ENCODE assay signal across 17 cellular contexts in genomic region chr20:2771631-2772080, GRCh38. TPM values are rescaled to one million over a fixed set of nuclear protein-coding genes. Genes with fewer than 3 reads are reported as not detected.
DNase-seq lines count a peak whose midpoint lies in the region; ATAC-seq, FAIRE-seq and TF ChIP-seq lines count a peak whose summit lies in the region.
"Had no signal": no experiment of that assay in that cellular context is flagged by ENCODE, and none has a peak within 500 bp of the region (broad histone marks: within the 10 kb centered on the region; RNA-seq: fewer than 3 reads in every experiment).

No MANE protein-coding gene starts in this region.

- no peak overlapping the region for H2AFZ ChIP-seq in K562 (ENCODE audit: low read depth, low read length)

- in situ Hi-C loops in GM13977 (cut with MboI; ENCODE audit: low pct_unique_long_range_greater_than_20kb, low sequenced_read_pairs, unreplicated experiment): no loop called here
- in situ Hi-C loops in K562 (cut with MboI): no loop called here

- 11% methylated on average over 10 of the region's 12 CpGs for WGBS in K562 (ENCODE audit: insufficient coverage, low coverage, missing lambda C conversion rate)

- no peaks in the 10 kb centered on the region for H3K36me3 ChIP-seq in K562 (ENCODE audit: control insufficient read depth, insufficient read depth, low read length)
- H3K36me3 ChIP-seq: BLaER1, heart left ventricle, transverse colon had no signal

- H3K27ac Mint-ChIP-seq in natural killer cell: peak overlapping the region in 1 of 2 donors; percentile 36
- H3K27ac Mint-ChIP-seq: naive B cell had no signal

- peaks cover 6 to 10% of the 10 kb centered on the region in 2 donors for H3K27me3 Mint-ChIP-seq in natural killer cell (ENCODE audit: low read depth in 2 of 2)

- no peaks in the 10 kb centered on the region for H3K9me1 ChIP-seq in K562 (ENCODE audit: control insufficient read depth, insufficient read depth, low read length)

- H4K20me1 ChIP-seq in K562 (replicated peaks; ENCODE audit: control insufficient read depth, insufficient read depth, low read length): no peaks in the 10 kb centered on the region
- H4K20me1 ChIP-seq: BLaER1 had no signal

- ATAC-seq in K562: 0 out of 3 replicates have a peak, but pooled peaks have one; percentile 32
- peak; percentile 60 to 80 (median 68) for ATAC-seq in natural killer cell
- ATAC-seq: left lobe of liver had no signal

- POLR2A ChIA-PET in K562 (lab: Yijun Ruan, JAX): interaction anchor here (0.6 to 0.7 kb wide), 2 partner anchors 9 to 20 kb away, joined by 3 read pairs; no protein-coding TSS in a partner anchor

- H3K4me3 Mint-ChIP-seq in natural killer cell: peak overlapping the region; percentile 56
- H3K4me3 Mint-ChIP-seq: central memory CD8-positive, alpha-beta T cell; naive B cell had no signal

- FAIRE-seq in K562 (lab: Jason Lieb, UNC): no peak

- no peak for TF ChIP-seq RAD21 in K562 (CRISPR knock-in tag; conservative IDR thresholded peaks at IDR 0.05 in 1 of 2, IDR thresholded peaks at IDR 0.05 in 1 of 2)

- H3K36me3 Mint-ChIP-seq in natural killer cell: no peaks in the 10 kb centered on the region
- H3K36me3 Mint-ChIP-seq: naive B cell had no signal

- no peaks in the 10 kb centered on the region for H3K9me3 Mint-ChIP-seq in natural killer cell
- H3K9me3 Mint-ChIP-seq: central memory CD8-positive, alpha-beta T cell had no signal

- H3K9ac ChIP-seq in K562 (ENCODE audit: insufficient read depth in 1 of 2, low read depth in 2 of 2, low read length in 2 of 2): no peak overlapping the region
- H3K9ac ChIP-seq: BLaER1 had no signal

- TF ChIP-seq POLR2A in K562 (conservative IDR thresholded peaks at IDR 0.05): no peak

- BruUV-seq in K562 (replicated peaks; lab: Mats Ljungman, UMichigan): no TSS peak

- no peaks in the 10 kb centered on the region; a peak in 1 of 5 replicates for H3K4me1 ChIP-seq in K562 (replicated peaks in 1 of 2; ENCODE audit: control insufficient read depth in 2 of 2, insufficient read depth in 2 of 2, low read length in 2 of 2)

- H3K4me2 ChIP-seq in K562 (ENCODE audit: insufficient read depth, low read length): no peak overlapping the region
- H3K4me2 ChIP-seq: BLaER1 had no signal

- H3K79me2 ChIP-seq in K562 (ENCODE audit: control insufficient read depth, insufficient read depth, low read length): no peaks in the 10 kb centered on the region

- DNase-seq in GM13977 (ENCODE audit: low spot score) (peak; percentile 29), NCI-H146 (lab: John Stamatoyannopoulos, UW) (peak; percentile 79), K562 (ENCODE audit: extremely low read depth in 1 of 4, low spot score in 3 of 4) (no peak), natural killer cell (no peak), NCI-H526 treated with DMSO at 0.1 percent for 48 hours (lab: John Stamatoyannopoulos, UW) (no peak), HPDE6-E6E7 (ENCODE audit: extremely low spot score) (no peak), nucleus accumbens (lab: John Stamatoyannopoulos, UW) (no peak), COR-L47 (lab: John Stamatoyannopoulos, UW) (no peak)
- DNase-seq: DND-41, heart left ventricle, naive B cell, retina, transverse colon had no signal

- intact Hi-C loops in K562 (cut with micrococcal nuclease) (no loop called here), natural killer cell (cut with micrococcal nuclease) (no loop called here)

- no peak overlapping the region for H3K4me3 ChIP-seq in K562
- H3K4me3 ChIP-seq: BLaER1, heart left ventricle, transverse colon had no signal

- CTCF ChIA-PET in K562 (lab: Yijun Ruan, JAX; ENCODE audit: low intra/inter-chr PET ratio): no interaction called here

- peaks cover 9 to 32% of the 10 kb centered on the region in 2 experiments; a peak in 4 of 5 replicates for H3K27me3 ChIP-seq in K562 (ENCODE audit: control insufficient read depth in 2 of 2, insufficient read depth in 2 of 2, low read length in 2 of 2)
- H3K27me3 ChIP-seq: BLaER1 had no signal

- TF ChIP-seq CTCF in GM13977 (IDR thresholded peaks at IDR 0.05; ENCODE audit: extremely low read depth, insufficient read depth, missing control alignments) (no peak), K562 (IDR thresholded peaks at IDR 0.05 in 2 of 3, conservative IDR thresholded peaks at IDR 0.05 in 1 of 3; ENCODE audit: insufficient read depth in 2 of 3, low read depth in 1 of 3, low read length in 3 of 3) (no peak), natural killer cell (IDR thresholded peaks at IDR 0.05) (no peak)

- H3K27ac ChIP-seq in K562 (ENCODE audit: extremely low read depth, low read depth, low read length): no peak overlapping the region
- H3K27ac ChIP-seq: BLaER1, heart left ventricle, transverse colon had no signal

- H3K9me3 ChIP-seq in K562 (replicated peaks; ENCODE audit: control insufficient read depth, insufficient read depth, low read depth, low read length): no peaks in the 10 kb centered on the region
- H3K9me3 ChIP-seq: transverse colon had no signal

- TF ChIP-seq EP300 in K562 (IDR thresholded peaks at IDR 0.05; ENCODE audit: low read length): no peak

- peaks cover 13 to 14% of the 10 kb centered on the region in 2 donors for H3K4me1 Mint-ChIP-seq in natural killer cell
- H3K4me1 Mint-ChIP-seq: naive B cell had no signal

TF ChIP-seq in K562, 482 proteins besides CTCF, POLR2A, EP300 and RAD21 (continues in another document):
- TF ChIP-seq ZNF589 (CRISPR knock-in tag; IDR thresholded peaks at IDR 0.05; ENCODE audit: low read depth) (no peak), L3MBTL2 (IDR thresholded peaks at IDR 0.05) (0 out of 2 replicates have a peak, but pooled peaks have one; percentile 13)

RNA-seq across cellular contexts. Expression of gene CPXM1, which starts 28.8 kb away (rescaled TPM):
- 4.1 and 15.4 TPM in 2 replicates for total RNA-seq in K562 (2011; cell fraction: chromatin; rRNA removed; ENCODE audit: low replicate concordance)
- 6.3 and 13.0 TPM in 2 replicates for total RNA-seq in K562 (2011; cell fraction: nucleolus; rRNA removed)
- 5.3 and 5.7 TPM in 2 replicates for total RNA-seq in K562 (2011; cell fraction: nucleoplasm; rRNA removed)
- total RNA-seq in K562 (2014; rRNA removed) (0.32 and 0.41 TPM in 2 replicates), K562 (2014; rRNA removed; fragmentation: Illumina TruSeq; extraction: Trizol) (0.07 and 0.13 TPM in 2 replicates), K562 (2015; rRNA removed; fragmentation: Illumina TruSeq; extraction: Trizol) (0.04 TPM in 1 of 2 replicates, not detected in the other), K562 (2021) (0.47 and 0.49 TPM in 2 replicates), natural killer cell (1 to 10 TPM in 2 of 3 donors, under 1 TPM in 1; 0.49 to 2.3 (median 1.5) TPM)
- polyA plus RNA-seq in K562 (2011; rRNA removed) (1.1 and 4.5 TPM in 2 replicates), K562 (2014; fragmentation: Illumina TruSeq; extraction: Trizol) (0.45 and 0.50 TPM in 2 replicates), K562 (2014; fragmentation: Nextera tagmentation; extraction: Ambion mirVana) (not detected), K562 (2014; rRNA removed) (0.28 and 0.37 TPM in 2 replicates)
- polyA plus RNA-seq in K562 (2011; cell fraction: cytosol; rRNA removed): 3.0 and 3.8 TPM in 2 replicates
- polyA plus RNA-seq in K562 (2011; cell fraction: nucleus; rRNA removed): 13.5 and 29.6 TPM in 2 replicates
- polyA plus RNA-seq in K562 (2012): 0.18 and 0.86 TPM in 2 replicates
- polyA minus RNA-seq in K562 (2011; rRNA and poly(A)+ RNA removed): 0.67 and 1.1 TPM in 2 replicates
- 0.55 and 0.86 TPM in 2 replicates for polyA minus RNA-seq in K562 (2011; cell fraction: cytosol; rRNA and poly(A)+ RNA removed)
- polyA minus RNA-seq in K562 (2011; cell fraction: nucleus; rRNA and poly(A)+ RNA removed): 1.1 and 3.6 TPM in 2 replicates
- total RNA-seq: left lobe of liver had no signal

RNA-seq across cellular contexts. Expression of gene C20orf141, which starts 43.1 kb away (rescaled TPM):
- total RNA-seq in K562 (2011; cell fraction: chromatin; rRNA removed; ENCODE audit: low replicate concordance): not detected in 2 replicates
- not detected in 2 replicates for total RNA-seq in K562 (2011; cell fraction: nucleolus; rRNA removed)
- total RNA-seq in K562 (2011; cell fraction: nucleoplasm; rRNA removed): not detected in 2 replicates
- not detected in 2 replicates for total RNA-seq in K562 (2014; rRNA removed)
- total RNA-seq in K562 (2014; rRNA removed; fragmentation: Illumina TruSeq; extraction: Trizol): not detected in 2 replicates
- total RNA-seq in K562 (2015; rRNA removed; fragmentation: Illumina TruSeq; extraction: Trizol): not detected in 2 replicates
- not detected in 2 replicates for total RNA-seq in K562 (2021)
- not detected in 2 replicates for polyA plus RNA-seq in K562 (2011; rRNA removed)
- 0.13 TPM in 1 of 2 replicates, not detected in the other for polyA plus RNA-seq in K562 (2011; cell fraction: cytosol; rRNA removed)
- not detected in 2 replicates for polyA plus RNA-seq in K562 (2011; cell fraction: nucleus; rRNA removed)
- not detected in 2 replicates for polyA plus RNA-seq in K562 (2012)
- not detected in 2 replicates for polyA plus RNA-seq in K562 (2014; fragmentation: Illumina TruSeq; extraction: Trizol)
- polyA plus RNA-seq in K562 (2014; fragmentation: Nextera tagmentation; extraction: Ambion mirVana): not detected
- not detected in 2 replicates for polyA plus RNA-seq in K562 (2014; rRNA removed)
- polyA minus RNA-seq in K562 (2011; rRNA and poly(A)+ RNA removed): not detected in 2 replicates
- not detected in 2 replicates for polyA minus RNA-seq in K562 (2011; cell fraction: cytosol; rRNA and poly(A)+ RNA removed)
- polyA minus RNA-seq in K562 (2011; cell fraction: nucleus; rRNA and poly(A)+ RNA removed): not detected in 2 replicates
- total RNA-seq in natural killer cell: not detected
- total RNA-seq: epithelial cell of proximal tubule, heart left ventricle, left lobe of liver, transverse colon had no signal
- polyA plus RNA-seq: heart left ventricle had no signal

RNA-seq across cellular contexts. Expression of gene TMEM239, which starts 44.5 kb away (rescaled TPM):
- total RNA-seq in K562 (2011; cell fraction: chromatin; rRNA removed; ENCODE audit: low replicate concordance): 0.21 TPM in 1 of 2 replicates, not detected in the other
- not detected in 2 replicates for total RNA-seq in K562 (2011; cell fraction: nucleolus; rRNA removed)
- total RNA-seq in K562 (2011; cell fraction: nucleoplasm; rRNA removed): not detected in 2 replicates
- total RNA-seq in K562 (2014; rRNA removed) (not detected in 2 replicates), K562 (2014; rRNA removed; fragmentation: Illumina TruSeq; extraction: Trizol) (not detected in 2 replicates), K562 (2015; rRNA removed; fragmentation: Illumina TruSeq; extraction: Trizol) (not detected in 2 replicates), K562 (2021) (not detected in 2 replicates), natural killer cell (not detected)
- polyA plus RNA-seq in K562 (2011; rRNA removed) (not detected in 2 replicates), K562 (2014; fragmentation: Illumina TruSeq; extraction: Trizol) (not detected in 2 replicates), K562 (2014; fragmentation: Nextera tagmentation; extraction: Ambion mirVana) (not detected), K562 (2014; rRNA removed) (not detected in 2 replicates)
- polyA plus RNA-seq in K562 (2011; cell fraction: cytosol; rRNA removed): not detected in 2 replicates
- polyA plus RNA-seq in K562 (2011; cell fraction: nucleus; rRNA removed): not detected in 2 replicates
- not detected in 2 replicates for polyA plus RNA-seq in K562 (2012)
- polyA minus RNA-seq in K562 (2011; rRNA and poly(A)+ RNA removed): not detected in 2 replicates
- not detected in 2 replicates for polyA minus RNA-seq in K562 (2011; cell fraction: cytosol; rRNA and poly(A)+ RNA removed)
- polyA minus RNA-seq in K562 (2011; cell fraction: nucleus; rRNA and poly(A)+ RNA removed): not detected in 2 replicates
- total RNA-seq: epithelial cell of proximal tubule, heart left ventricle, left lobe of liver, transverse colon had no signal
- polyA plus RNA-seq: heart left ventricle had no signal

Comparison
In these comparisons a context has a peak if more than half of its experiments do, and no peak if none do; other contexts are left out.
1. DNase-seq: peak in GM13977 (single experiment) and NCI-H146 (single experiment); none in K562 (0 of 4), natural killer cell (single experiment), NCI-H526 treated with DMSO at 0.1 percent for 48 hours (single experiment), HPDE6-E6E7 (single experiment), nucleus accumbens (0 of 56) and COR-L47 (single experiment).